ENCODE assay signal across 17 cellular contexts in the genomic region with DNA sequence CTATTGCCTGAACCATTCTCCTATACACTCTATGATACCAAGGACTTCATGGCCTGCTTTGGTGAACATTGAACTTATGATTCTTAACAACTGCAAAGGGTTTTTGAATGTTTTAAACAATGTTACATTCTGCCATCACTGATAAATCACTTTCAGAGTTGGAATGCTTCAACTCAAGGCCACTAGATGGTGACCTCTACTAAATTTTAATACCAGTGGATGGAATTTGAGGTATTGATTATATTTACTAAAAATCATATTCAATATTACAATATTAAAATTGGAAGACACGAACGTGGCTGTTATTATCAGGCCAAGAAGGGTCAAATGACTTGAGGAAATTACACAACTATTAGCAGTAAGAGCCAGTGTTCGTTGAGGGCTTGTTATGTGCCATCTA. TPM values are rescaled to one million over a fixed set of nuclear protein-coding genes. Genes with fewer than 3 reads are reported as not detected.
"Had no signal": no experiment of that assay in that cellular context is flagged by ENCODE, and none has a peak within 500 bp of the region (broad histone marks: within the 10 kb centered on the region; RNA-seq: fewer than 3 reads in every experiment).

No MANE protein-coding gene starts in this region.

- H3K27ac Mint-ChIP-seq: activated CD4-positive, alpha-beta memory T cell treated with anti-CD3 and anti-CD28 coated beads, Interleukin-2, amount 10 ng/mL, durations not matched to agents 7 days and 5 days; activated CD4-positive, alpha-beta T cell treated with anti-CD3 and anti-CD28 coated beads for 36 hours; activated naive CD4-positive, alpha-beta T cell treated with anti-CD3 and anti-CD28 coated beads, Interleukin-2, amount 50 U/mL, for 72 hours; nephron; progenitor cell of endocrine pancreas; stimulated activated naive CD8-positive, alpha-beta T cell treated with anti-CD3 and anti-CD28 coated beads, Interleukin-15, amount 100 ng/mL, for 72 hours had no signal

- H3K27me3 ChIP-seq: spleen, upper lobe of left lung had no signal

- H3K27me3 Mint-ChIP-seq: activated CD4-positive, alpha-beta memory T cell treated with anti-CD3 and anti-CD28 coated beads, Interleukin-2, amount 10 ng/mL, durations not matched to agents 7 days and 5 days; progenitor cell of endocrine pancreas; stimulated activated naive CD8-positive, alpha-beta T cell treated with anti-CD3 and anti-CD28 coated beads, Interleukin-15, amount 100 ng/mL, for 72 hours had no signal

- H3K4me3 ChIP-seq: dorsolateral prefrontal cortex, spleen, upper lobe of left lung had no signal

- DNase-seq: activated CD4-positive, alpha-beta memory T cell treated with anti-CD3 and anti-CD28 coated beads, Interleukin-2, amount 10 ng/mL, durations not matched to agents 7 days and 5 days; activated CD4-positive, alpha-beta T cell treated with anti-CD3 and anti-CD28 coated beads for 36 hours; activated effector memory CD4-positive, alpha-beta T cell treated with anti-CD3 and anti-CD28 coated beads, Interleukin-2, amount 50 U/mL, for 16 hours; activated T-cell treated with anti-CD3 and anti-CD28 coated beads, Interleukin-2, amount 50 U/mL, for 4 hours; dorsolateral prefrontal cortex; erythroblast; foreskin fibroblast; kidney glomerular epithelial cell; left ventricle myocardium superior; occipital lobe; spleen; stimulated activated naive CD8-positive, alpha-beta T cell treated with anti-CD3 and anti-CD28 coated beads, Interleukin-15, amount 100 ng/mL, for 72 hours; upper lobe of left lung had no signal

- H3K36me3 ChIP-seq: spleen, upper lobe of left lung had no signal

- H3K27ac ChIP-seq: dorsolateral prefrontal cortex, spleen, upper lobe of left lung had no signal

- H3K4me1 ChIP-seq: spleen, upper lobe of left lung had no signal

- H3K4me3 Mint-ChIP-seq: activated CD4-positive, alpha-beta memory T cell treated with anti-CD3 and anti-CD28 coated beads, Interleukin-2, amount 10 ng/mL, durations not matched to agents 7 days and 5 days; activated CD4-positive, alpha-beta T cell treated with anti-CD3 and anti-CD28 coated beads for 36 hours; activated T-cell treated with anti-CD3 and anti-CD28 coated beads, Interleukin-2, amount 50 U/mL, for 4 hours; nephron; stimulated activated naive CD8-positive, alpha-beta T cell treated with anti-CD3 and anti-CD28 coated beads, Interleukin-15, amount 100 ng/mL, for 72 hours had no signal

- H3K4me1 Mint-ChIP-seq: activated CD4-positive, alpha-beta memory T cell treated with anti-CD3 and anti-CD28 coated beads, Interleukin-2, amount 10 ng/mL, durations not matched to agents 7 days and 5 days; activated CD4-positive, alpha-beta T cell treated with anti-CD3 and anti-CD28 coated beads for 36 hours; nephron; stimulated activated naive CD8-positive, alpha-beta T cell treated with anti-CD3 and anti-CD28 coated beads, Interleukin-15, amount 100 ng/mL, for 72 hours had no signal

- ATAC-seq: activated CD4-positive, alpha-beta T cell treated with anti-CD3 and anti-CD28 coated beads for 36 hours; activated naive CD4-positive, alpha-beta T cell treated with anti-CD3 and anti-CD28 coated beads, Interleukin-2, amount 50 U/mL, for 72 hours; activated T-cell treated with anti-CD3 and anti-CD28 coated beads, Interleukin-2, amount 50 U/mL, for 4 hours; left ventricle myocardium superior; sciatic nerve; stimulated activated naive CD8-positive, alpha-beta T cell treated with anti-CD3 and anti-CD28 coated beads, Interleukin-15, amount 100 ng/mL, for 72 hours had no signal

RNA-seq across cellular contexts. Expression of gene MYCT1, which starts 18.6 kb away (rescaled TPM):
- total RNA-seq: activated CD4-positive, alpha-beta memory T cell treated with anti-CD3 and anti-CD28 coated beads, Interleukin-2, amount 10 ng/mL, durations not matched to agents 7 days and 5 days; activated CD4-positive, alpha-beta T cell treated with anti-CD3 and anti-CD28 coated beads for 36 hours; activated naive CD4-positive, alpha-beta T cell treated with anti-CD3 and anti-CD28 coated beads, Interleukin-2, amount 50 U/mL, for 72 hours; activated T-cell treated with anti-CD3 and anti-CD28 coated beads, Interleukin-2, amount 50 U/mL, for 4 hours; progenitor cell of endocrine pancreas had no signal

RNA-seq across cellular contexts. Expression of gene VIP, which starts 34.3 kb away (rescaled TPM):
- total RNA-seq: activated CD4-positive, alpha-beta memory T cell treated with anti-CD3 and anti-CD28 coated beads, Interleukin-2, amount 10 ng/mL, durations not matched to agents 7 days and 5 days; activated CD4-positive, alpha-beta T cell treated with anti-CD3 and anti-CD28 coated beads for 36 hours; activated naive CD4-positive, alpha-beta T cell treated with anti-CD3 and anti-CD28 coated beads, Interleukin-2, amount 50 U/mL, for 72 hours; activated T-cell treated with anti-CD3 and anti-CD28 coated beads, Interleukin-2, amount 50 U/mL, for 4 hours; progenitor cell of endocrine pancreas had no signal
